ENCODE assay signal across 9 cellular contexts in the genomic region with DNA sequence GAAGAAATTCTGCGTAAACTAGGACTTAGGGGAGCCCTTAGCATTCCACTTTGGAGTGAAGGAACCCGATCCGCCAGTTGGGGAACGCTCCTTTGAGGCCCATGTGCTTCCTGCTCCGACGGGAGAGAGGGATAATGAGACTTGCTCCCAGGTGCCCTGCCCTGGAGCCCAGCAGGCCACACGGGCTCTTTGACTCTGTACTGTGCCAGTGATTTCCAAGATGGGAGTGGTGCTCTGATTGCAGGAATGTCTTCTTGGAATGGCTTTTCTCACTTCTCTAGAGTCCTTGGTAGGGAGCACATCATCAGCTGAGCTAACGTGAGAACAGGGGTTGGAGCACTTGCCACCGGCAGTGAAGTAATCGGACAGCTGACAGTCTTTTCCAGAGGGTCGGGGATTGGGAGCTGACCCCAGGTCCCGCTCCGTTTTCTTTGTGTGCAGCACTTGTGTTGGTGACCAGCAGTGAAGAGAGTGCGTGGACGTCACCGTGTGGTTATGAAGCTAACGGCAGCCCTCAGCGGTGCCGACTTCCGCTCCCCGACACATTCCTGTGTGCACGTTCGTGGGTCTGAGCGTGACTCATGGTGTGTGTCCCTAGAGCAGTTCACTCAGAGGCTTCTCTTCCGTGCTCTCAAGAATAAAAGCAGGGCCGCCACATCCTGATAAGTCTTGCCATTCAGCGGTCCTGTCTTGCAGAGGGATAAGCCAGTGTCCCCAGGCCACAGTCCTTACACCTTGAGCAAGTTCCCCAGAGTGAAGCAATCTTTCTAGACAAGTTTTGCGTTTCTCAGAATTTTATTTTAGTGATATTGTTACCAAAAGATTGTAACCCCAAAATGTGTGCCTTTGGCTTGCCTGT. TPM values are rescaled to one million over a fixed set of nuclear protein-coding genes. Genes with fewer than 3 reads are reported as not detected.
A peak's percentile ranks its signal among the peaks of the same experiment; 100 is the strongest.
DNase-seq lines count a peak whose midpoint lies in the region; ATAC-seq and TF ChIP-seq lines count a peak whose summit lies in the region.
"Had no signal": no experiment of that assay in that cellular context is flagged by ENCODE, and none has a peak within 500 bp of the region (broad histone marks: within the 10 kb centered on the region; RNA-seq: fewer than 3 reads in every experiment).

No MANE protein-coding gene starts in this region.

- no peak overlapping the region for H2BK12ac ChIP-seq in neuronal stem cell (ENCODE audit: low read length)

- no peak overlapping the region for H4K8ac ChIP-seq in neuronal stem cell (ENCODE audit: low read depth, low read length)

- H2BK120ac ChIP-seq in neuronal stem cell (ENCODE audit: low read depth, low read length) = no peak overlapping the region

- no peak overlapping the region for H2AFZ ChIP-seq in neuronal stem cell (ENCODE audit: low read length)

- H3K4me3 ChIP-seq in AG09309 (ENCODE audit: control insufficient read depth, low read depth, low read length) = no peak overlapping the region
- H3K4me3 ChIP-seq in fibroblast of the aortic adventitia (ENCODE audit: low read depth, low read length) = peak overlapping the region; percentile 28
- H3K4me3 ChIP-seq in neuronal stem cell (ENCODE audit: low read length in 2 of 2) = no peak overlapping the region

- H3K9ac ChIP-seq in neuronal stem cell (ENCODE audit: low read depth, low read length, poor library complexity) = peak overlapping the region; percentile 18

- H3K79me1 ChIP-seq in neuronal stem cell (ENCODE audit: low read depth, low read length) = peaks cover 8% of the 10 kb centered on the region

- peak overlapping the region; percentile 92 for H3K23ac ChIP-seq in neuronal stem cell (ENCODE audit: low read depth, low read length, poor library complexity)

- no peak overlapping the region for H2BK15ac ChIP-seq in neuronal stem cell (ENCODE audit: low read length)

- peaks cover 12% of the 10 kb centered on the region in 2 donors for H3K4me1 ChIP-seq in neuronal stem cell (ENCODE audit: control insufficient read depth in 2 of 2, insufficient read depth in 1 of 2, low read depth in 1 of 2, low read length in 2 of 2)

- no CpG with 5 or more reads among the region's 28 CpGs for WGBS in neuronal stem cell (ENCODE audit: extremely low coverage in 2 of 2, insufficient read length in 2 of 2, insufficient replicate concordance in 1 of 2), 2 donors

- no peak overlapping the region for H2AK5ac ChIP-seq in neuronal stem cell (ENCODE audit: low read depth, low read length)

- H3K36me3 ChIP-seq in neuronal stem cell (replicated peaks in 1 of 2; ENCODE audit: control insufficient read depth in 2 of 2, insufficient read depth in 2 of 2, low read length in 2 of 2) = peaks cover 21 to 97% of the 10 kb centered on the region in 2 donors

- H2BK5ac ChIP-seq in neuronal stem cell (ENCODE audit: low read length) = no peak overlapping the region

- ATAC-seq in SK-N-SH treated with all-trans-retinoic acid at 6 μM for 48 hours (peak; percentile 89), GM18868 (IDR thresholded peaks at IDR 0.05; ENCODE audit: unreplicated experiment) (no peak), GM18502 (IDR thresholded peaks at IDR 0.05; ENCODE audit: poor library complexity, unreplicated experiment) (no peak)

- H3K18ac ChIP-seq in neuronal stem cell (ENCODE audit: low read length) = no peak overlapping the region

- no peaks in the 10 kb centered on the region for H3K27me3 ChIP-seq in neuronal stem cell (ENCODE audit: control insufficient read depth in 3 of 3, insufficient read depth in 3 of 3, low read depth in 1 of 3, low read length in 3 of 3)

- no peak overlapping the region for H3K4me2 ChIP-seq in neuronal stem cell (ENCODE audit: insufficient read depth, low read length, poor library complexity, severe bottlenecking)

- peak; percentile 60 for TF ChIP-seq CTCF in AG09309 (IDR thresholded peaks at IDR 0.05; ENCODE audit: control insufficient read depth, insufficient read depth, low read depth, low read length, missing control alignments)
- TF ChIP-seq CTCF in fibroblast of the aortic adventitia (IDR thresholded peaks at IDR 0.05; ENCODE audit: insufficient read depth, low read length) = peak; percentile 37

- no peak overlapping the region for H3K4ac ChIP-seq in neuronal stem cell (ENCODE audit: low read length)

- H3K9me3 ChIP-seq in neuronal stem cell (replicated peaks in 1 of 2; ENCODE audit: control insufficient read depth in 2 of 2, insufficient read depth in 1 of 2, low read depth in 1 of 2, low read length in 2 of 2) = no peaks in the 10 kb centered on the region

- peak overlapping the region; percentile 25 for H3K27ac ChIP-seq in neuronal stem cell (replicated peaks; ENCODE audit: low read length)

- no peak overlapping the region for H3K14ac ChIP-seq in neuronal stem cell (ENCODE audit: low read length)

- H4K91ac ChIP-seq in neuronal stem cell (ENCODE audit: low read depth, low read length, poor library complexity) = no peak overlapping the region

- DNase-seq in AG09309 (ENCODE audit: low read depth) (peak; percentile 92), fibroblast of the aortic adventitia (ENCODE audit: low read depth) (peak; percentile 96), neuronal stem cell (ENCODE audit: low spot score) (no peak), GM19238 (ENCODE audit: insufficient read length, low spot score) (no peak), OCI-M1 (lab: John Stamatoyannopoulos, UW) (no peak)
- DNase-seq: activated naive CD8-positive, alpha-beta T cell treated with anti-CD3 and anti-CD28 coated beads for 36 hours had no signal

TF ChIP-seq in SK-N-SH treated with all-trans-retinoic acid at 6 μM for 48 hours, 23 proteins besides CTCF, POLR2A, EP300 and RAD21:
- no peak for TF ChIP-seq PPARA (CRISPR knock-in tag; IDR thresholded peaks at IDR 0.05; ENCODE audit: borderline replicate concordance)

RNA-seq across cellular contexts. Expression of gene ABL1, which starts 25.6 kb away (rescaled TPM):
- total RNA-seq in fibroblast of the aortic adventitia (ENCODE audit: low replicate concordance) = 55.5 and 73.3 TPM in 2 replicates
- polyA plus RNA-seq in neuronal stem cell (2013, experiment 1 of 2) = 50.4 TPM
- polyA plus RNA-seq in neuronal stem cell (2013, experiment 2 of 2) = 51.5 TPM

RNA-seq across cellular contexts. Expression of gene QRFP, which starts 35.9 kb away (rescaled TPM):
- total RNA-seq in fibroblast of the aortic adventitia (ENCODE audit: low replicate concordance) = not detected in 2 replicates
- not detected for polyA plus RNA-seq in neuronal stem cell (2013, experiment 1 of 2)
- not detected for polyA plus RNA-seq in neuronal stem cell (2013, experiment 2 of 2)
- total RNA-seq: activated naive CD8-positive, alpha-beta T cell treated with anti-CD3 and anti-CD28 coated beads for 36 hours had no signal

Comparison
In these comparisons a context has a peak if more than half of its experiments do, and no peak if none do; other contexts are left out.
1. DNase-seq: peak in AG09309 (single experiment) and fibroblast of the aortic adventitia (single experiment); none in neuronal stem cell (single experiment), GM19238 (single experiment) and OCI-M1 (single experiment).